Comparison of ENCODE assay signal across 14 cellular contexts in the genomic region with DNA sequence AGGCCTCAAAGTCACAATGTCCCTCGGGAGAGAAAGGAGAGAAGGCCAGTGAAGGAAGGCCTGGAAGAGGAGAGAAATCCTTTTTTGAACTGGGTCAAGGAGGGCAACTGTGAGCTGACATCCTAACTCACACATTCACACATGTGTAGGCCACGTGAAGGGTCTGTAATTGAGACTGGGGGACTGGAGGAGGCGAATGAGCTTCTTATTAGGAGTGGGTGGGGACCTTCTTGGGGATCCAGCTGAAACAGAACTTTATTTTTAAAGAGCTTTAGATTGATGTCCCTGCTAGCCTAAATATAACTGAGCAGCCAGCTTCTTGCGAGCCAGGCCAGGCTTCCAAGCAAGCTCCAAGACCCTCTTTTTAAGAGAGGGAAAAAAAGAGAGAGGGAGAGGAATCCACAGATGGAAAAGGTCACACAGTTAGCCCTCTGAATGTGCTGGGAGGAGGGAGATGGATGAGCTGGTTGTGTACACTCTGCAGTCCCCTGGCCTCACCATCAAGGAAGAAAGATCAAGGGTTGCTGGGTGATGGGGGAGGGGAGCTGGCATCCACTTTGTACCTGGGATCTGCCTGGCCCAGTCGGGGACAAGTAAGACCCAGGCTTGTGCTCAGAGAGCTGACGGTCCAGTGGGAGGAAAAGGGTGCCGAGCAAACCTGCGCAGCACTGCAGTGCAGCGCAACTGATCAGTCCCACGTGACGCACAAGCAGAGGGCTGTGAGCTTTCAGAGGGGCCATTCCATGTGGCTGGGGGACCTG.
A peak's percentile ranks its signal among the peaks of the same experiment; 100 is the strongest.
DNase-seq lines count a peak whose midpoint lies in the region; TF ChIP-seq lines count a peak whose summit lies in the region.
"Had no signal": no experiment of that assay in that cellular context is flagged by ENCODE, and none has a peak within 500 bp of the region (broad histone marks: within the 10 kb centered on the region; RNA-seq: fewer than 3 reads in every experiment).

No MANE protein-coding gene starts in this region.

- peaks cover 7% of the 10 kb centered on the region for H3K4me1 Mint-ChIP-seq in MCF 10A (ENCODE audit: insufficient read depth, unreplicated experiment)

- H3K4ac ChIP-seq in trophoblast cell (ENCODE audit: low read depth, low read length): peak overlapping the region; percentile 40

- H4K12ac ChIP-seq in trophoblast cell (ENCODE audit: low read depth, low read length): no peak overlapping the region

- intact Hi-C loops in breast epithelium (cut with DNase I; ENCODE audit: low total_unique reads): no loop called here
- intact Hi-C loops in MCF 10A (cut with micrococcal nuclease): no loop called here

- no peaks in the 10 kb centered on the region for H3K27me3 Mint-ChIP-seq in MCF 10A (ENCODE audit: insufficient read depth, unreplicated experiment)

- peak overlapping the region; percentile 67 for H4K8ac ChIP-seq in trophoblast cell (ENCODE audit: low read depth, low read length)

- TF ChIP-seq POLR2A in breast epithelium (IDR thresholded peaks at IDR 0.05): no peak

- H4K20me1 ChIP-seq in hepatocyte (ENCODE audit: insufficient read depth, poor library complexity, severe bottlenecking): no peaks in the 10 kb centered on the region

- no peak for TF ChIP-seq CTCF in breast epithelium (IDR thresholded peaks at IDR 0.05)
- TF ChIP-seq CTCF in MCF 10A (IDR thresholded peaks at IDR 0.05; ENCODE audit: unreplicated experiment): no peak
- no peak for TF ChIP-seq CTCF in hepatocyte (IDR thresholded peaks at IDR 0.05; ENCODE audit: poor library complexity)

- H3K18ac ChIP-seq in trophoblast cell (ENCODE audit: low read length): peak overlapping the region; percentile 69

- H3K4me3 ChIP-seq in breast epithelium: no peak overlapping the region
- H3K4me3 ChIP-seq in hepatocyte: no peak overlapping the region
- H3K4me3 ChIP-seq in trophoblast cell (ENCODE audit: low read depth, low read length): no peak overlapping the region
- no peak overlapping the region for H3K4me3 ChIP-seq in urinary bladder (ENCODE audit: low read depth, low read length)

- WGBS in hepatocyte (ENCODE audit: low lambda C conversion rate, missing lambda C conversion rate): 63% methylated on average over 11 of the region's 11 CpGs
- WGBS in trophoblast cell (ENCODE audit: extremely low coverage, insufficient coverage, insufficient read length): no CpG with 5 or more reads among the region's 11 CpGs
- WGBS in urinary bladder: 59% methylated on average over 11 of the region's 11 CpGs

- peaks cover 0 to 5% of the 10 kb centered on the region in 2 donors for H3K9me3 ChIP-seq in breast epithelium
- peaks cover 4% of the 10 kb centered on the region for H3K9me3 ChIP-seq in hepatocyte (ENCODE audit: low read depth)
- no peaks in the 10 kb centered on the region for H3K9me3 ChIP-seq in trophoblast cell (ENCODE audit: insufficient read depth, low read depth, low read length)

- no peak overlapping the region for H3K9ac ChIP-seq in trophoblast cell (ENCODE audit: low read length)

- H3K4me1 ChIP-seq in breast epithelium (peaks cover 10 to 23% of the 10 kb centered on the region in 2 donors), hepatocyte (ENCODE audit: insufficient read depth) (peaks cover 53% of the 10 kb centered on the region), trophoblast cell (ENCODE audit: control insufficient read depth in 1 of 2, insufficient read depth in 2 of 2, low read length in 2 of 2) (peaks cover 30 to 46% of the 10 kb centered on the region in 2 experiments), urinary bladder (ENCODE audit: insufficient read depth) (peaks cover 2% of the 10 kb centered on the region)

- H3K9me2 ChIP-seq in hepatocyte (replicated peaks; ENCODE audit: insufficient read depth): no peaks in the 10 kb centered on the region

- peak overlapping the region; percentile 24 for H3K4me2 ChIP-seq in hepatocyte
- H3K4me2 ChIP-seq in trophoblast cell (ENCODE audit: low read length): no peak overlapping the region

- DNase-seq in breast epithelium (ENCODE audit: low spot score in 2 of 2): peak in 1 of 2 donors; percentile 14
- no peak for DNase-seq in MCF 10A (ENCODE audit: unreplicated experiment)
- peak; percentile 57 for DNase-seq in hepatocyte (ENCODE audit: low spot score)
- no peak for DNase-seq in trophoblast cell
- no peak for DNase-seq in stimulated activated naive CD4-positive, alpha-beta T cell (lab: John Stamatoyannopoulos, UW)
- DNase-seq in MV-4-11 (lab: John Stamatoyannopoulos, UW): no peak
- DNase-seq in HPDE6-E6E7 (ENCODE audit: extremely low spot score): no peak
- DNase-seq: activated CD4-positive, alpha-beta T cell treated with anti-CD3 and anti-CD28 coated beads, Interleukin-2, amount 50 U/mL, for 48 hours; activated naive CD4-positive, alpha-beta T cell treated with Interleukin-2 at 50 U/mL for 16 hours; glutamatergic neuron; MM.1S; OCI-M1 had no signal

- H3K79me1 ChIP-seq in trophoblast cell (ENCODE audit: low read length): peaks cover 43% of the 10 kb centered on the region

- H3K27ac ChIP-seq in breast epithelium: peak overlapping the region; percentile 70 to 83
- peak overlapping the region; percentile 91 for H3K27ac ChIP-seq in hepatocyte
- peak overlapping the region; percentile 42 for H3K27ac ChIP-seq in trophoblast cell (ENCODE audit: low read depth, low read length)
- H3K27ac ChIP-seq in urinary bladder (ENCODE audit: low read depth): peak overlapping the region; percentile 70

- no peaks in the 10 kb centered on the region for H3K36me3 Mint-ChIP-seq in MCF 10A (ENCODE audit: insufficient read depth, unreplicated experiment)

- BruUV-seq in MCF 10A (replicated peaks; lab: Mats Ljungman, UMichigan): no TSS peak

- peak overlapping the region; percentile 72 for H2BK120ac ChIP-seq in trophoblast cell (ENCODE audit: insufficient read depth, low read length, poor library complexity)

- H3K27me3 ChIP-seq in breast epithelium (no peaks in the 10 kb centered on the region), hepatocyte (no peaks in the 10 kb centered on the region), trophoblast cell (ENCODE audit: insufficient read depth, low read length) (no peaks in the 10 kb centered on the region)

- H3K36me3 ChIP-seq in breast epithelium (no peaks in the 10 kb centered on the region), hepatocyte (replicated peaks; ENCODE audit: insufficient read depth, low read depth) (no peaks in the 10 kb centered on the region), trophoblast cell (ENCODE audit: control insufficient read depth in 1 of 2, insufficient read depth in 2 of 2, low read length in 2 of 2) (no peaks in the 10 kb centered on the region), urinary bladder (ENCODE audit: insufficient read depth) (no peaks in the 10 kb centered on the region)

- no peak overlapping the region for H3K27ac Mint-ChIP-seq in MCF 10A (ENCODE audit: low read depth, unreplicated experiment)
- H3K27ac Mint-ChIP-seq: T-helper 2 cell treated with Interferon-gamma antibody and Interleukin-4, amounts not matched to agents 5 μg/mL and 100 μg/mL, for 36 hours had no signal

- CTCF ChIA-PET in MCF 10A (lab: Yijun Ruan, JAX): interaction anchor here (0.5 to 0.7 kb wide), 3 partner anchors 15 to 935 kb away, joined by 3 to 4 read pairs (median 4); no protein-coding TSS in a partner anchor

- peaks cover 8% of the 10 kb centered on the region for H3K9me3 Mint-ChIP-seq in MCF 10A (ENCODE audit: unreplicated experiment)

- POLR2A ChIA-PET in MCF 10A (lab: Yijun Ruan, JAX): interaction anchor here (0.6 to 0.8 kb wide), 2 partner anchors 9 to 218 kb away, joined by 3 to 4 read pairs; no protein-coding TSS in a partner anchor

- H2BK5ac ChIP-seq in trophoblast cell (ENCODE audit: low read depth, low read length, poor library complexity): peak overlapping the region; percentile 78

- peak overlapping the region; percentile 95 for H4K91ac ChIP-seq in trophoblast cell (ENCODE audit: low read depth, low read length)

- no peak overlapping the region for H3K4me3 Mint-ChIP-seq in MCF 10A (ENCODE audit: unreplicated experiment)
- H3K4me3 Mint-ChIP-seq: T-helper 2 cell treated with Interferon-gamma antibody and Interleukin-4, amounts not matched to agents 5 μg/mL and 100 μg/mL, for 36 hours had no signal

- H3K14ac ChIP-seq in trophoblast cell (ENCODE audit: low read length): peak overlapping the region; percentile 67

- no peak overlapping the region for H3K23ac ChIP-seq in trophoblast cell (ENCODE audit: low read length)

- H2BK12ac ChIP-seq in trophoblast cell (ENCODE audit: low read length): peak overlapping the region; percentile 84

- H2AFZ ChIP-seq in hepatocyte (peak overlapping the region; percentile 44), trophoblast cell (ENCODE audit: insufficient read depth, low read length, poor library complexity) (peak overlapping the region; percentile 46)

- no peaks in the 10 kb centered on the region for H3K79me2 ChIP-seq in hepatocyte
- peaks cover 5% of the 10 kb centered on the region for H3K79me2 ChIP-seq in trophoblast cell (ENCODE audit: control insufficient read depth, insufficient read depth, low read length, poor library complexity)

- H2AK5ac ChIP-seq in trophoblast cell (ENCODE audit: low read length): peak overlapping the region; percentile 63
